1 cellular context compared by ENCODE assay signal in genomic region chr10:8054243-8054497, GRCh38.
TF ChIP-seq lines count a peak whose summit lies in the region.

No MANE protein-coding gene starts in this region.

TF ChIP-seq in K562, 482 proteins besides CTCF, POLR2A, EP300 and RAD21 (continued from another document):
- TF ChIP-seq GTF3C2 (IDR thresholded peaks at IDR 0.05; ENCODE audit: borderline replicate concordance, extremely low read depth, insufficient read length), result no peak
- no peak for TF ChIP-seq RBBP5 (IDR thresholded peaks at IDR 0.05; ENCODE audit: borderline replicate concordance, insufficient read depth, low read length, poor library complexity, severe bottlenecking)
- TF ChIP-seq LCOR (CRISPR knock-in tag; IDR thresholded peaks at IDR 0.05), result no peak
- TF ChIP-seq HNRNPLL (IDR thresholded peaks at IDR 0.05; ENCODE audit: low read depth, low read length, poor library complexity, severe bottlenecking), result no peak
- TF ChIP-seq ETV6 (IDR thresholded peaks at IDR 0.05; ENCODE audit: borderline replicate concordance in 1 of 2, low read depth in 2 of 2, low read length in 1 of 2), result no peak
- no peak for TF ChIP-seq ETV6 (CRISPR knock-in tag; IDR thresholded peaks at IDR 0.05; ENCODE audit: borderline replicate concordance)
- no peak for TF ChIP-seq ZNF717 (CRISPR knock-in tag; IDR thresholded peaks at IDR 0.05)
- TF ChIP-seq, protein P1, sequence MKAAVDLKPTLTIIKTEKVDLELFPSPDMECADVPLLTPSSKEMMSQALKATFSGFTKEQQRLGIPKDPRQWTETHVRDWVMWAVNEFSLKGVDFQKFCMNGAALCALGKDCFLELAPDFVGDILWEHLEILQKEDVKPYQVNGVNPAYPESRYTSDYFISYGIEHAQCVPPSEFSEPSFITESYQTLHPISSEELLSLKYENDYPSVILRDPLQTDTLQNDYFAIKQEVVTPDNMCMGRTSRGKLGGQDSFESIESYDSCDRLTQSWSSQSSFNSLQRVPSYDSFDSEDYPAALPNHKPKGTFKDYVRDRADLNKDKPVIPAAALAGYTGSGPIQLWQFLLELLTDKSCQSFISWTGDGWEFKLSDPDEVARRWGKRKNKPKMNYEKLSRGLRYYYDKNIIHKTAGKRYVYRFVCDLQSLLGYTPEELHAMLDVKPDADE (conservative IDR thresholded peaks at IDR 0.05; ENCODE audit: control insufficient read depth, low read depth, low read length), result no peak
- no peak for TF ChIP-seq ZNF124 (CRISPR knock-in tag; IDR thresholded peaks at IDR 0.05)
- TF ChIP-seq C11orf30 (IDR thresholded peaks at IDR 0.05; ENCODE audit: low read depth), result no peak
- no peak for TF ChIP-seq CHD2 (IDR thresholded peaks at IDR 0.05; ENCODE audit: low read depth, low read length)
- TF ChIP-seq, protein P2, sequence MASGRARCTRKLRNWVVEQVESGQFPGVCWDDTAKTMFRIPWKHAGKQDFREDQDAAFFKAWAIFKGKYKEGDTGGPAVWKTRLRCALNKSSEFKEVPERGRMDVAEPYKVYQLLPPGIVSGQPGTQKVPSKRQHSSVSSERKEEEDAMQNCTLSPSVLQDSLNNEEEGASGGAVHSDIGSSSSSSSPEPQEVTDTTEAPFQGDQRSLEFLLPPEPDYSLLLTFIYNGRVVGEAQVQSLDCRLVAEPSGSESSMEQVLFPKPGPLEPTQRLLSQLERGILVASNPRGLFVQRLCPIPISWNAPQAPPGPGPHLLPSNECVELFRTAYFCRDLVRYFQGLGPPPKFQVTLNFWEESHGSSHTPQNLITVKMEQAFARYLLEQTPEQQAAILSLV (tag; IDR thresholded peaks at IDR 0.05), result no peak
- no peak for TF ChIP-seq ERF (CRISPR knock-in tag; IDR thresholded peaks at IDR 0.05)
- no peak for TF ChIP-seq MXD1 (CRISPR knock-in tag; IDR thresholded peaks at IDR 0.05; ENCODE audit: borderline replicate concordance, poor library complexity, severe bottlenecking)
- TF ChIP-seq COPS2 (conservative IDR thresholded peaks at IDR 0.05), result no peak
